ENCODE assay signal across 1 cellular context in the genomic region with DNA sequence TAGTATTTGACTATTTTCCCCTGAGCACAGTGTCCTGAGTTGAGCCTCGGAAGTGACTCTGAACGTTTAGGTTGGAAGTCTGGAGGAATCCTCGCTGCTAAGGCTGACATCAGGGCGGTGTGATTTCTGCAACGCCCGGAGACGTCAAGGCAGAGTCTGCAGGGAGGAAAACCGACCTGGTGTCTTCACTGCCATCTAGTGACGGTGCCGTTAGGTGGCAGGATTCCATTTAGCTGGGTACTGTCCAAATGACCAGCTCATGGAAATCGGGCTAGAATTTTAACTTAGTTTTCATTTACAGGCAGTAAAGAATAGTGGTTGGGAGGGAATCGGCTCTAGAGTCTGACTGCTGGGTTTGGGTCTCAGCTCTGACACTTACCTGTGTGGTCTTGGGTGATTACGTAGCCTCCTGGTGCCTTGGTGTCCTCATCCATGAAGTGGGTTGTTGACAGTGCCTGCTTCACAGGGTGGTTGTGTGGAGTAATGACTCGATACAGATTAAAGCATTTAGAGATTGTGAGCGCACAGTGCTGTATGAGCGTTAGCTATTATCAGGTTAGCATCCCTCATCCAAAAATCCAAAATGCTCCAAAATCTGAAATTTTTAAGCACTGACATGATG.
TF ChIP-seq lines count a peak whose summit lies in the region.

No MANE protein-coding gene starts in this region.

TF ChIP-seq in HEK293T, 16 proteins besides CTCF, POLR2A, EP300 and RAD21 (continued from another document):
- TF ChIP-seq, protein P1, sequence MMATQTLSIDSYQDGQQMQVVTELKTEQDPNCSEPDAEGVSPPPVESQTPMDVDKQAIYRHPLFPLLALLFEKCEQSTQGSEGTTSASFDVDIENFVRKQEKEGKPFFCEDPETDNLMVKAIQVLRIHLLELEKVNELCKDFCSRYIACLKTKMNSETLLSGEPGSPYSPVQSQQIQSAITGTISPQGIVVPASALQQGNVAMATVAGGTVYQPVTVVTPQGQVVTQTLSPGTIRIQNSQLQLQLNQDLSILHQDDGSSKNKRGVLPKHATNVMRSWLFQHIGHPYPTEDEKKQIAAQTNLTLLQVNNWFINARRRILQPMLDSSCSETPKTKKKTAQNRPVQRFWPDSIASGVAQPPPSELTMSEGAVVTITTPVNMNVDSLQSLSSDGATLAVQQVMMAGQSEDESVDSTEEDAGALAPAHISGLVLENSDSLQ (IDR thresholded peaks at IDR 0.05), result no peak
- no peak for TF ChIP-seq CTBP1 (IDR thresholded peaks at IDR 0.05; ENCODE audit: borderline replicate concordance)
- no peak for TF ChIP-seq SUZ12 (IDR thresholded peaks at IDR 0.05)
- no peak for TF ChIP-seq LEF1 (IDR thresholded peaks at IDR 0.05; ENCODE audit: borderline replicate concordance)
- TF ChIP-seq L3MBTL2 (conservative IDR thresholded peaks at IDR 0.05), result no peak; the same call in 1 of the 2 replicates
- no peak for TF ChIP-seq BHLHE40 (IDR thresholded peaks at IDR 0.05; ENCODE audit: borderline replicate concordance)
